Comparison of ENCODE assay signal across 15 cellular contexts in the genomic region with DNA sequence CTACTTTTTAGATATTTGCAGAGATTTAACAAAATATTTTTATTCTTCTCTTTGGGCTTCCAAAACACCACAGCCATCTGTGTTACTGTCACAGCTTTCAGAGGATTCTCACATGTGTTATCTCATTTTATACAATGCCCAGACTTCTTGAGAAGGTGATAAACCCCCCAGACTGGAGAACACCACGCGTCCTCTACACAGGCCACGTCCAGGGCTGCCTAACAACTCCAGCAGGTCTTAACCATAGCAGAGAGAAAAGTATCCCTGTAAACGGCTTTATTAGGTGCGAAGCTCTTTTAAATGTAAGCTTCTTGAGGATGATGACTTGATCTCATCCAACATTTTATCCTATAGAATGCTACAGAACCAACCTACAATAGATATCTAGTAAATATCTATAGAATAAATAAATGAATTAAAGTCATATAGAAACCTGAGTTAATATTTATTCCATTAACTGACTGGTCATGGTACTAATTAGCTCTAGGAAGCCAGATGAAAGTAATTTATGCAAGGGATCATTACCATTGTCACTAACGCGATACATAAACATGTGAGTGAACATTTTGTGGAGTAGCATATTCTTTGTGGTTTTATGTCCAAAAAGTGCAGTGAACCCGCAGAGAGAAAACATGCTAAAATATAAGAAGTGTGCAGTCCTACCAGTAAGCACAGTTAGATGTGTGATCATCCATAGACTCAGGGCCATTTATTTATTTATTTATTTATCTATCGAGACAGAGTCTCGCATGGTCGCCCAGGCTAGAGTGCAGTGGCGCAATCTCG. TPM values are rescaled to one million over a fixed set of nuclear protein-coding genes. Genes with fewer than 3 reads are reported as not detected.
DNase-seq lines count a peak whose midpoint lies in the region; ATAC-seq and TF ChIP-seq lines count a peak whose summit lies in the region.
"Had no signal": no experiment of that assay in that cellular context is flagged by ENCODE, and none has a peak within 500 bp of the region (broad histone marks: within the 10 kb centered on the region; RNA-seq: fewer than 3 reads in every experiment).

No MANE protein-coding gene starts in this region.

- peaks cover 19% of the 10 kb centered on the region for H3K36me3 Mint-ChIP-seq in activated naive CD8-positive, alpha-beta T cell

- 80 to 85% methylated on average over 13 of the region's 13 CpGs for WGBS in heart right ventricle, 2 donors
- WGBS in upper lobe of left lung, 2 donors = 82 to 88% methylated on average over 13 of the region's 13 CpGs

- no peak for TF ChIP-seq POLR2A in upper lobe of left lung (IDR thresholded peaks at IDR 0.05)

- ATAC-seq in heart right ventricle = no peak
- no peak for ATAC-seq in upper lobe of left lung (ENCODE audit: low FRiP score in 2 of 2)
- no peak for ATAC-seq in HG02798 (IDR thresholded peaks at IDR 0.05; ENCODE audit: poor library complexity, unreplicated experiment)
- ATAC-seq: activated CD4-positive, CD25-positive, alpha-beta regulatory T cell treated with anti-CD3 and anti-CD28 coated beads, Interleukin-2, amount 50 U/mL, for 24 hours; gastrocnemius medialis had no signal

- H3K4me3 ChIP-seq in left ventricle myocardium inferior (peak overlapping the region; percentile 16), heart right ventricle (peak overlapping the region in 4 of 10 donors; percentile 11 to 52 (median 23)), mucosa of rectum (ENCODE audit: low read length in 2 of 2) (peak overlapping the region; percentile 52 to 62), upper lobe of left lung (peak overlapping the region in 3 of 4 donors; percentile 21 to 35 (median 31))

- H3K4me3 Mint-ChIP-seq in activated naive CD8-positive, alpha-beta T cell = peak overlapping the region; percentile 85

- H3K4me1 ChIP-seq in left ventricle myocardium inferior = peaks cover 18% of the 10 kb centered on the region
- H3K4me1 ChIP-seq in heart right ventricle = peaks cover 5 to 69% (median 17%) of the 10 kb centered on the region in 9 donors
- H3K4me1 ChIP-seq in mucosa of rectum (ENCODE audit: control insufficient read depth in 2 of 2, insufficient read depth in 2 of 2, low read length in 2 of 2) = peaks cover 0 to 8% of the 10 kb centered on the region in 2 donors
- H3K4me1 ChIP-seq in upper lobe of left lung = peaks cover 0 to 10% (median 5%) of the 10 kb centered on the region in 4 donors

- no peaks in the 10 kb centered on the region for H3K9me3 ChIP-seq in left ventricle myocardium inferior (replicated peaks)
- H3K9me3 ChIP-seq in heart right ventricle = no peaks in the 10 kb centered on the region
- no peaks in the 10 kb centered on the region for H3K9me3 ChIP-seq in mucosa of rectum (ENCODE audit: control insufficient read depth in 2 of 2, low read length in 2 of 2)
- H3K9me3 ChIP-seq in upper lobe of left lung = no peaks in the 10 kb centered on the region
- H3K9me3 ChIP-seq: gastrocnemius medialis, SK-N-SH had no signal

- peaks cover 86% of the 10 kb centered on the region for H3K4me1 Mint-ChIP-seq in activated naive CD8-positive, alpha-beta T cell (ENCODE audit: low read depth)

- TF ChIP-seq EP300 in upper lobe of left lung (IDR thresholded peaks at IDR 0.05) = no peak

- TF ChIP-seq CTCF in left ventricle myocardium inferior (IDR thresholded peaks at IDR 0.05; ENCODE audit: borderline replicate concordance) (no peak), heart right ventricle (IDR thresholded peaks at IDR 0.05) (no peak), upper lobe of left lung (IDR thresholded peaks at IDR 0.05) (no peak)

- DNase-seq in left ventricle myocardium inferior = no peak
- DNase-seq in heart right ventricle = no peak
- DNase-seq in upper lobe of left lung = no peak
- no peak for DNase-seq in NCI-H1436 (lab: John Stamatoyannopoulos, UW)
- DNase-seq in AG08395 (ENCODE audit: low spot score) = no peak
- DNase-seq: AML-193; gastrocnemius medialis; KBM-7; NCI-H1930; NK-92 treated with Interleukin-12 subunit alpha and Interleukin-12 subunit beta, amount 100 ng/mL, for 24 hours; SK-N-SH had no signal

- peaks cover 2% of the 10 kb centered on the region for H3K36me3 ChIP-seq in left ventricle myocardium inferior
- H3K36me3 ChIP-seq in heart right ventricle = peaks cover 0 to 28% (median 0%) of the 10 kb centered on the region in 9 donors
- H3K36me3 ChIP-seq in mucosa of rectum (ENCODE audit: control insufficient read depth in 2 of 2, insufficient read depth in 2 of 2, low read length in 2 of 2) = peaks cover 5 to 7% of the 10 kb centered on the region in 2 donors
- no peaks in the 10 kb centered on the region for H3K36me3 ChIP-seq in upper lobe of left lung
- H3K36me3 ChIP-seq: gastrocnemius medialis had no signal

- intact Hi-C loops in left ventricle myocardium inferior (cut with micrococcal nuclease) = no loop called here
- intact Hi-C loops in heart right ventricle (cut with DNase I) = no loop called here

- H3K9me3 Mint-ChIP-seq in activated naive CD8-positive, alpha-beta T cell (ENCODE audit: low read depth) = no peaks in the 10 kb centered on the region

- H3K27me3 ChIP-seq in left ventricle myocardium inferior (ENCODE audit: low read depth) (no peaks in the 10 kb centered on the region), heart right ventricle (no peaks in the 10 kb centered on the region), mucosa of rectum (ENCODE audit: control insufficient read depth in 2 of 2, insufficient read depth in 2 of 2, low read length in 2 of 2) (no peaks in the 10 kb centered on the region), upper lobe of left lung (no peaks in the 10 kb centered on the region)
- H3K27me3 ChIP-seq: gastrocnemius medialis had no signal

- H3K27ac ChIP-seq in left ventricle myocardium inferior (replicated peaks) = no peak overlapping the region
- peak overlapping the region in 4 of 10 donors; percentile 11 to 89 (median 30) for H3K27ac ChIP-seq in heart right ventricle
- H3K27ac ChIP-seq in mucosa of rectum (ENCODE audit: low read depth in 2 of 2, low read length in 2 of 2) = peak overlapping the region; percentile 76 to 77
- peak overlapping the region in 3 of 4 donors; percentile 14 to 77 (median 61) for H3K27ac ChIP-seq in upper lobe of left lung

- H3K27ac Mint-ChIP-seq in activated naive CD8-positive, alpha-beta T cell = peak overlapping the region; percentile 95

- H3K27me3 Mint-ChIP-seq in activated naive CD8-positive, alpha-beta T cell = no peaks in the 10 kb centered on the region

- H3K9ac ChIP-seq in mucosa of rectum (ENCODE audit: low read depth in 1 of 2, low read length in 2 of 2) = peak overlapping the region; percentile 46 to 66
- H3K9ac ChIP-seq: SK-N-SH had no signal

RNA-seq across cellular contexts. Expression of a gene that starts 1.8 kb away (rescaled TPM):
- total RNA-seq in left ventricle myocardium inferior (1.7 TPM), heart right ventricle (1 to 10 TPM in 8 of 10 donors, under 1 TPM in 2; 0.49 to 8.6 (median 1.6) TPM), upper lobe of left lung (10 to 100 TPM in 3 of 6 donors, 1 to 10 TPM in 3; 2.6 to 13.5 (median 10.0) TPM)
- polyA plus RNA-seq in heart right ventricle = 1 to 10 TPM; 2.2 to 2.6 TPM

RNA-seq across cellular contexts. Expression of a gene that starts 47.2 kb away (rescaled TPM):
- total RNA-seq in left ventricle myocardium inferior (not detected), heart right ventricle (under 1 TPM in 1 of 10 donors, not detected in 9; 0.95 TPM), upper lobe of left lung (under 1 TPM in 2 of 6 donors, not detected in 4; 0.52 to 0.94 TPM)
- not detected for polyA plus RNA-seq in heart right ventricle
- total RNA-seq: gastrocnemius medialis had no signal
- polyA plus RNA-seq: SK-N-SH had no signal
